ENCODE assay signal across 8 cellular contexts in genomic region chr9:73565833-73566465, GRCh38.
DNase-seq lines count a peak whose midpoint lies in the region; ATAC-seq and TF ChIP-seq lines count a peak whose summit lies in the region.

No MANE protein-coding gene starts in this region.

- ATAC-seq in HG03135 (IDR thresholded peaks at IDR 0.05; ENCODE audit: unreplicated experiment), result no peak
- no peak for ATAC-seq in activated T-cell treated with anti-CD3 and anti-CD28 coated beads, Interleukin-2, amount 50 U/mL, for 4 hours

- no peak overlapping the region for H3K27ac Mint-ChIP-seq in nephron

- peak; percentile 49 to 74 (median 60) for TF ChIP-seq CTCF in nephron (IDR thresholded peaks at IDR 0.05; ENCODE audit: unreplicated experiment in 3 of 3)

- H3K9me3 Mint-ChIP-seq in nephron, result no peaks in the 10 kb centered on the region
- H3K9me3 Mint-ChIP-seq in activated T-cell treated with anti-CD3 and anti-CD28 coated beads, Interleukin-2, amount 50 U/mL, for 4 hours, result peaks cover 4% of the 10 kb centered on the region

- H3K27me3 Mint-ChIP-seq in nephron (ENCODE audit: low read depth), result no peaks in the 10 kb centered on the region
- no peaks in the 10 kb centered on the region for H3K27me3 Mint-ChIP-seq in activated T-cell treated with anti-CD3 and anti-CD28 coated beads, Interleukin-2, amount 50 U/mL, for 4 hours (ENCODE audit: low read depth)

- no peak overlapping the region for H3K4me3 Mint-ChIP-seq in nephron
- no peak overlapping the region for H3K4me3 Mint-ChIP-seq in activated T-cell treated with anti-CD3 and anti-CD28 coated beads, Interleukin-2, amount 50 U/mL, for 4 hours

- H3K4me1 Mint-ChIP-seq in nephron, result no peaks in the 10 kb centered on the region
- no peaks in the 10 kb centered on the region for H3K4me1 Mint-ChIP-seq in activated T-cell treated with anti-CD3 and anti-CD28 coated beads, Interleukin-2, amount 50 U/mL, for 4 hours (ENCODE audit: low read depth)

- peak; percentile 8 for DNase-seq in GM04504 (ENCODE audit: low read depth)
- DNase-seq in LHCN-M2 (ENCODE audit: low read depth), result peak; percentile 19
- peak; percentile 33 for DNase-seq in cerebellar cortex (ENCODE audit: low spot score)
- no peak for DNase-seq in 8988T
- DNase-seq in NCI-H345 (lab: John Stamatoyannopoulos, UW), result no peak
- DNase-seq in activated T-cell treated with anti-CD3 and anti-CD28 coated beads, Interleukin-2, amount 50 U/mL, for 4 hours, result no peak

- H3K36me3 Mint-ChIP-seq in nephron (ENCODE audit: low read depth), result no peaks in the 10 kb centered on the region
- H3K36me3 Mint-ChIP-seq in activated T-cell treated with anti-CD3 and anti-CD28 coated beads, Interleukin-2, amount 50 U/mL, for 4 hours (ENCODE audit: insufficient read depth), result no peaks in the 10 kb centered on the region

Comparison
In these comparisons a context has a peak if more than half of its experiments do, and no peak if none do; other contexts are left out.
1. DNase-seq: peak in GM04504 (single experiment), LHCN-M2 (single experiment) and cerebellar cortex (single experiment); none in 8988T (single experiment), NCI-H345 (single experiment) and activated T-cell treated with anti-CD3 and anti-CD28 coated beads, Interleukin-2, amount 50 U/mL, for 4 hours (single experiment).